11 cellular contexts compared by ENCODE assay signal in genomic region chr1:74343191-74343590, GRCh38.
DNase-seq lines count a peak whose midpoint lies in the region; ATAC-seq and TF ChIP-seq lines count a peak whose summit lies in the region.
"Had no signal": no experiment of that assay in that cellular context is flagged by ENCODE, and none has a peak within 500 bp of the region (broad histone marks: within the 10 kb centered on the region; RNA-seq: fewer than 3 reads in every experiment).

No MANE protein-coding gene starts in this region.

- no peak for TF ChIP-seq CTCF in mesothelial cell of epicardium (IDR thresholded peaks at IDR 0.05; ENCODE audit: unreplicated experiment)

- peaks cover 1% of the 10 kb centered on the region for H3K27me3 Mint-ChIP-seq in mesothelial cell of epicardium (ENCODE audit: low read depth)
- no peaks in the 10 kb centered on the region for H3K27me3 Mint-ChIP-seq in activated CD4-positive, alpha-beta T cell treated with anti-CD3 and anti-CD28 coated beads, Interleukin-2, amount 10 ng/mL, durations not matched to agents 7 days and 5 days
- no peaks in the 10 kb centered on the region for H3K27me3 Mint-ChIP-seq in effector memory CD8-positive, alpha-beta T cell

- H3K36me3 Mint-ChIP-seq in mesothelial cell of epicardium = no peaks in the 10 kb centered on the region
- no peaks in the 10 kb centered on the region for H3K36me3 Mint-ChIP-seq in activated CD4-positive, alpha-beta T cell treated with anti-CD3 and anti-CD28 coated beads, Interleukin-2, amount 10 ng/mL, durations not matched to agents 7 days and 5 days (ENCODE audit: low read depth)
- H3K36me3 Mint-ChIP-seq in effector memory CD8-positive, alpha-beta T cell (ENCODE audit: insufficient read depth) = no peaks in the 10 kb centered on the region

- CTCF ChIA-PET in activated CD4-positive, alpha-beta T cell treated with anti-CD3 and anti-CD28 coated beads, Interleukin-2, amount 10 ng/mL, durations not matched to agents 7 days and 5 days (lab: Charles Lee) = no interaction called here

- peaks cover 13% of the 10 kb centered on the region for H3K4me1 Mint-ChIP-seq in mesothelial cell of epicardium
- no peaks in the 10 kb centered on the region for H3K4me1 Mint-ChIP-seq in activated CD4-positive, alpha-beta T cell treated with anti-CD3 and anti-CD28 coated beads, Interleukin-2, amount 10 ng/mL, durations not matched to agents 7 days and 5 days
- H3K4me1 Mint-ChIP-seq in effector memory CD8-positive, alpha-beta T cell (ENCODE audit: low read depth in 2 of 2) = no peaks in the 10 kb centered on the region

- POLR2A ChIA-PET in activated CD4-positive, alpha-beta T cell treated with anti-CD3 and anti-CD28 coated beads, Interleukin-2, amount 10 ng/mL, durations not matched to agents 7 days and 5 days (lab: Charles Lee) = no interaction called here

- ATAC-seq in HG02798 (IDR thresholded peaks at IDR 0.05; ENCODE audit: poor library complexity, unreplicated experiment) = no peak
- no peak for ATAC-seq in effector memory CD8-positive, alpha-beta T cell (replicated peaks)
- ATAC-seq: activated T-cell treated with anti-CD3 and anti-CD28 coated beads, Interleukin-2, amount 50 U/mL, for 4 hours had no signal

- H3K4me3 Mint-ChIP-seq in mesothelial cell of epicardium = no peak overlapping the region
- H3K4me3 Mint-ChIP-seq in activated CD4-positive, alpha-beta T cell treated with anti-CD3 and anti-CD28 coated beads, Interleukin-2, amount 10 ng/mL, durations not matched to agents 7 days and 5 days = no peak overlapping the region
- H3K4me3 Mint-ChIP-seq in effector memory CD8-positive, alpha-beta T cell = no peak overlapping the region
- H3K4me3 Mint-ChIP-seq: activated T-cell treated with anti-CD3 and anti-CD28 coated beads, Interleukin-2, amount 50 U/mL, for 4 hours had no signal

- DNase-seq in HT-29 (ENCODE audit: low spot score) (peak; percentile 16), NCI-H345 (lab: John Stamatoyannopoulos, UW) (peak; percentile 98), cerebellar cortex (ENCODE audit: low spot score) (peak; percentile 9), mesothelial cell of epicardium (ENCODE audit: low spot score in 2 of 2, unreplicated experiment in 2 of 2) (peak; percentile 32 to 56), NCI-H2107 treated with DMSO at 0.1 percent for 48 hours (lab: John Stamatoyannopoulos, UW; ENCODE audit: unreplicated experiment) (no peak)
- no peak for DNase-seq in activated CD4-positive, alpha-beta T cell treated with anti-CD3 and anti-CD28 coated beads, Interleukin-2, amount 10 ng/mL, durations not matched to agents 7 days and 5 days
- no peak for DNase-seq in effector memory CD8-positive, alpha-beta T cell
- DNase-seq: activated T-cell treated with anti-CD3 and anti-CD28 coated beads, Interleukin-2, amount 50 U/mL, for 4 hours; DND-41; MV-4-11 had no signal

- no peak overlapping the region for H3K27ac Mint-ChIP-seq in mesothelial cell of epicardium
- H3K27ac Mint-ChIP-seq in activated CD4-positive, alpha-beta T cell treated with anti-CD3 and anti-CD28 coated beads, Interleukin-2, amount 10 ng/mL, durations not matched to agents 7 days and 5 days = no peak overlapping the region
- H3K27ac Mint-ChIP-seq in effector memory CD8-positive, alpha-beta T cell = no peak overlapping the region

- no peaks in the 10 kb centered on the region for H3K9me3 Mint-ChIP-seq in mesothelial cell of epicardium
- no peaks in the 10 kb centered on the region for H3K9me3 Mint-ChIP-seq in activated CD4-positive, alpha-beta T cell treated with anti-CD3 and anti-CD28 coated beads, Interleukin-2, amount 10 ng/mL, durations not matched to agents 7 days and 5 days
- H3K9me3 Mint-ChIP-seq in effector memory CD8-positive, alpha-beta T cell = no peaks in the 10 kb centered on the region
- H3K9me3 Mint-ChIP-seq: activated T-cell treated with anti-CD3 and anti-CD28 coated beads, Interleukin-2, amount 50 U/mL, for 4 hours had no signal

Comparison
In these comparisons a context has a peak if more than half of its experiments do, and no peak if none do; other contexts are left out.
1. DNase-seq: peak in HT-29 (single experiment), NCI-H345 (single experiment), cerebellar cortex (single experiment) and mesothelial cell of epicardium (2 of 2); none in activated CD4-positive, alpha-beta T cell treated with anti-CD3 and anti-CD28 coated beads, Interleukin-2, amount 10 ng/mL, durations not matched to agents 7 days and 5 days (single experiment), NCI-H2107 treated with DMSO at 0.1 percent for 48 hours (single experiment) and effector memory CD8-positive, alpha-beta T cell (0 of 3).